ENCODE assay signal across 9 cellular contexts in genomic region chr1:53959664-53960250, GRCh38. TPM values are rescaled to one million over a fixed set of nuclear protein-coding genes. Genes with fewer than 3 reads are reported as not detected.
DNase-seq lines count a peak whose midpoint lies in the region; ATAC-seq, FAIRE-seq and TF ChIP-seq lines count a peak whose summit lies in the region.
"Had no signal": no experiment of that assay in that cellular context is flagged by ENCODE, and none has a peak within 500 bp of the region (broad histone marks: within the 10 kb centered on the region; RNA-seq: fewer than 3 reads in every experiment).

No MANE protein-coding gene starts in this region.

- DNase-seq in A549 (ENCODE audit: low read depth in 1 of 2, low spot score in 1 of 2) (peak; percentile 33 to 41), GM12865 (ENCODE audit: low read depth) (peak; percentile 46), RWPE1 (ENCODE audit: low spot score) (peak; percentile 53), foreskin fibroblast (no peak), tibial artery (no peak), neuronal stem cell (ENCODE audit: low spot score) (no peak), HEK293T (ENCODE audit: extremely low spot score) (no peak), activated gamma-delta T cell treated with Interleukin-2 at 50 U/mL for 16 hours (no peak)

- TF ChIP-seq RAD21 in A549 (conservative IDR thresholded peaks at IDR 0.05 in 1 of 2, IDR thresholded peaks at IDR 0.05 in 1 of 2), result peak; percentile 46 to 57; a peak in 3 of 5 replicates

- no peak overlapping the region for H3K4me2 ChIP-seq in A549
- no peak overlapping the region for H3K4me2 ChIP-seq in neuronal stem cell (ENCODE audit: insufficient read depth, low read length, poor library complexity, severe bottlenecking)

- H2BK12ac ChIP-seq in neuronal stem cell (ENCODE audit: low read length), result no peak overlapping the region

- POLR2A ChIA-PET in A549 (lab: Yijun Ruan, JAX) (interaction anchor here (0.6 to 1.7 kb wide), 2 partner anchors 14 to 948 kb away, joined by 4 to 17 read pairs; partner anchors contain the start of genes IFT25 and LRRC42), RWPE1 (lab: Yijun Ruan, JAX; ENCODE audit: low non-redundant PET) (no interaction called here), HEK293T (lab: Yijun Ruan, JAX) (interaction anchor here (1.5 kb wide), 1 partner anchor 14 kb away, joined by 4 read pairs; the partner anchor contains the start of genes IFT25 and LRRC42)

- H3K9me3 ChIP-seq in A549 (no peaks in the 10 kb centered on the region), tibial artery (no peaks in the 10 kb centered on the region), neuronal stem cell (replicated peaks in 1 of 2; ENCODE audit: control insufficient read depth in 2 of 2, insufficient read depth in 1 of 2, low read depth in 1 of 2, low read length in 2 of 2) (no peaks in the 10 kb centered on the region)

- TF ChIP-seq CTCF in A549 (IDR thresholded peaks at IDR 0.05) (peak; percentile 53; the same call in 2 of the 3 replicates), GM12865 (IDR thresholded peaks at IDR 0.05; ENCODE audit: insufficient read depth, low read depth, low read length, missing control alignments) (peak; percentile 46), RWPE1 (conservative IDR thresholded peaks at IDR 0.05; ENCODE audit: low read depth) (peak; percentile 60), foreskin fibroblast (IDR thresholded peaks at IDR 0.05; ENCODE audit: low read depth, low read length) (peak; percentile 36), tibial artery (IDR thresholded peaks at IDR 0.05) (peak; percentile 37 to 56)

- no peak overlapping the region for H3K4ac ChIP-seq in neuronal stem cell (ENCODE audit: low read length)

- TF ChIP-seq EP300 in A549 (IDR thresholded peaks at IDR 0.05), result no peak

- H3K9ac ChIP-seq in neuronal stem cell (ENCODE audit: low read depth, low read length, poor library complexity), result no peak overlapping the region

- no peak overlapping the region for H4K8ac ChIP-seq in neuronal stem cell (ENCODE audit: low read depth, low read length)

- H3K27ac ChIP-seq in A549, result no peak overlapping the region
- no peak overlapping the region for H3K27ac ChIP-seq in RWPE1
- H3K27ac ChIP-seq in tibial artery, result no peak overlapping the region
- no peak overlapping the region for H3K27ac ChIP-seq in neuronal stem cell (replicated peaks; ENCODE audit: low read length)

- H3K27me3 ChIP-seq in tibial artery (no peaks in the 10 kb centered on the region), neuronal stem cell (ENCODE audit: control insufficient read depth in 3 of 3, insufficient read depth in 3 of 3, low read depth in 1 of 3, low read length in 3 of 3) (no peaks in the 10 kb centered on the region)

- H3K4me3 ChIP-seq in A549 (no peak overlapping the region), GM12865 (ENCODE audit: low read depth, low read length) (no peak overlapping the region), foreskin fibroblast (ENCODE audit: low read depth in 1 of 2, low read length in 2 of 2) (no peak overlapping the region), tibial artery (no peak overlapping the region), neuronal stem cell (ENCODE audit: low read length in 2 of 2) (no peak overlapping the region)

- H2BK15ac ChIP-seq in neuronal stem cell (ENCODE audit: low read length), result no peak overlapping the region

- intact Hi-C loops in tibial artery (cut with DNase I; ENCODE audit: low total_unique reads), result no loop called here

- CTCF ChIA-PET in A549 (lab: Yijun Ruan, JAX), result interaction anchor here (0.6 to 6.4 kb wide), 41 partner anchors 10 to 1585 kb away, joined by 3 to 53 read pairs (median 5); partner anchors contain the start of genes IFT25, LRRC42 and TMEM59
- CTCF ChIA-PET in RWPE1 (lab: Yijun Ruan, JAX), result interaction anchor here (0.6 to 1.7 kb wide), 22 partner anchors 10 to 736 kb away, joined by 3 to 23 read pairs (median 4); partner anchors contain the start of genes IFT25 and LRRC42
- CTCF ChIA-PET in HEK293T (lab: Yijun Ruan, JAX), result interaction anchor here (0.6 to 3.0 kb wide), 14 partner anchors 10 to 244 kb away, joined by 3 to 40 read pairs (median 4); partner anchors contain the start of genes DIO1, IFT25 and LRRC42

- ATAC-seq in A549, result peak; percentile 63 to 66; a peak in 3 of 6 replicates

- H2BK5ac ChIP-seq in neuronal stem cell (ENCODE audit: low read length), result no peak overlapping the region

- no peak for TF ChIP-seq POLR2A in A549 (IDR thresholded peaks at IDR 0.05; ENCODE audit: low read length)

- H3K36me3 ChIP-seq in tibial artery, result peaks cover 33 to 72% (median 60%) of the 10 kb centered on the region in 3 donors
- peaks cover 33 to 91% of the 10 kb centered on the region in 2 donors for H3K36me3 ChIP-seq in neuronal stem cell (replicated peaks in 1 of 2; ENCODE audit: control insufficient read depth in 2 of 2, insufficient read depth in 2 of 2, low read length in 2 of 2)

- H2BK120ac ChIP-seq in neuronal stem cell (ENCODE audit: low read depth, low read length), result no peak overlapping the region

- H3K4me1 ChIP-seq in A549, result peaks cover 17% of the 10 kb centered on the region
- peaks cover 0 to 11% (median 3%) of the 10 kb centered on the region in 4 donors for H3K4me1 ChIP-seq in tibial artery
- peaks cover 0 to 2% of the 10 kb centered on the region in 2 donors for H3K4me1 ChIP-seq in neuronal stem cell (ENCODE audit: control insufficient read depth in 2 of 2, insufficient read depth in 1 of 2, low read depth in 1 of 2, low read length in 2 of 2)

- FAIRE-seq in A549 (lab: Jason Lieb, UNC), result no peak
- FAIRE-seq: colon had no signal

- H3K23ac ChIP-seq in neuronal stem cell (ENCODE audit: low read depth, low read length, poor library complexity), result no peak overlapping the region

- no peaks in the 10 kb centered on the region for H3K79me1 ChIP-seq in neuronal stem cell (ENCODE audit: low read depth, low read length)

- H3K14ac ChIP-seq in neuronal stem cell (ENCODE audit: low read length), result no peak overlapping the region

- H2AK5ac ChIP-seq in neuronal stem cell (ENCODE audit: low read depth, low read length), result no peak overlapping the region

- no peak overlapping the region for H3K18ac ChIP-seq in neuronal stem cell (ENCODE audit: low read length)

- no peak overlapping the region for H2AFZ ChIP-seq in neuronal stem cell (ENCODE audit: low read length)

- H4K91ac ChIP-seq in neuronal stem cell (ENCODE audit: low read depth, low read length, poor library complexity), result no peak overlapping the region

TF ChIP-seq in HEK293T, 16 proteins besides CTCF, POLR2A, EP300 and RAD21:
- TF ChIP-seq ZNF384 (IDR thresholded peaks at IDR 0.05), result no peak
- no peak for TF ChIP-seq ELF4 (IDR thresholded peaks at IDR 0.05)
- no peak for TF ChIP-seq HDGF (IDR thresholded peaks at IDR 0.05; ENCODE audit: borderline replicate concordance)
- no peak for TF ChIP-seq CTBP1 (IDR thresholded peaks at IDR 0.05; ENCODE audit: borderline replicate concordance)
- no peak for TF ChIP-seq BHLHE40 (IDR thresholded peaks at IDR 0.05; ENCODE audit: borderline replicate concordance)
- TF ChIP-seq L3MBTL2 (conservative IDR thresholded peaks at IDR 0.05), result no peak
- no peak for TF ChIP-seq FOXM1 (IDR thresholded peaks at IDR 0.05; ENCODE audit: borderline replicate concordance)
- no peak for TF ChIP-seq SP1 (IDR thresholded peaks at IDR 0.05)

RNA-seq across cellular contexts. Expression of gene LRRC42, which starts 13.6 kb away (rescaled TPM):
- polyA plus RNA-seq in A549 (2011; rRNA removed) (35.1 TPM in 2 replicates), A549 (2017; fragmentation: RNase III; extraction: RNeasy Plus Mini Kit Qiagen cat#74134 plus additional on column Dnase treatment) (27.6 to 31.5 TPM (median 29.7 TPM) in 3 replicates)
- 19.0 and 21.7 TPM in 2 replicates for polyA plus RNA-seq in A549 (2012; cell fraction: cytosol; rRNA removed)
- 12.8 and 13.7 TPM in 2 replicates for polyA plus RNA-seq in A549 (2012; cell fraction: nucleus; rRNA removed)
- 18.7 and 21.6 TPM in 2 replicates for polyA minus RNA-seq in A549 (2011; rRNA and poly(A)+ RNA removed)
- polyA plus RNA-seq in neuronal stem cell (2013, experiment 1 of 2), result 46.8 TPM
- 45.9 TPM for polyA plus RNA-seq in neuronal stem cell (2013, experiment 2 of 2)

RNA-seq across cellular contexts. Expression of gene IFT25, which starts 14.3 kb away (rescaled TPM):
- polyA plus RNA-seq in A549 (2011; rRNA removed) (37.0 and 49.4 TPM in 2 replicates), A549 (2017; fragmentation: RNase III; extraction: RNeasy Plus Mini Kit Qiagen cat#74134 plus additional on column Dnase treatment) (39.0 to 41.4 TPM (median 41.3 TPM) in 3 replicates)
- 17.0 and 20.0 TPM in 2 replicates for polyA plus RNA-seq in A549 (2012; cell fraction: cytosol; rRNA removed)
- polyA plus RNA-seq in A549 (2012; cell fraction: nucleus; rRNA removed), result 4.9 and 7.7 TPM in 2 replicates
- polyA minus RNA-seq in A549 (2011; rRNA and poly(A)+ RNA removed), result 2.5 and 2.8 TPM in 2 replicates
- 49.8 TPM for polyA plus RNA-seq in neuronal stem cell (2013, experiment 1 of 2)
- 49.9 TPM for polyA plus RNA-seq in neuronal stem cell (2013, experiment 2 of 2)

RNA-seq across cellular contexts. Expression of gene LDLRAD1, which starts 58.2 kb away (rescaled TPM):
- polyA plus RNA-seq in A549 (2011; rRNA removed), result 0.06 and 0.12 TPM in 2 replicates
- polyA plus RNA-seq in A549 (2012; cell fraction: cytosol; rRNA removed), result not detected in 2 replicates
- polyA plus RNA-seq in A549 (2012; cell fraction: nucleus; rRNA removed), result not detected in 2 replicates
- polyA plus RNA-seq in A549 (2017; fragmentation: RNase III; extraction: RNeasy Plus Mini Kit Qiagen cat#74134 plus additional on column Dnase treatment), result not detected in 3 replicates
- polyA minus RNA-seq in A549 (2011; rRNA and poly(A)+ RNA removed), result not detected in 2 replicates
- polyA plus RNA-seq in neuronal stem cell (2013, experiment 1 of 2), result not detected
- not detected for polyA plus RNA-seq in neuronal stem cell (2013, experiment 2 of 2)

Comparison
In these comparisons a context has a peak if more than half of its experiments do, and no peak if none do; other contexts are left out.
1. DNase-seq: peak in A549 (2 of 2), GM12865 (single experiment) and RWPE1 (single experiment); none in foreskin fibroblast (0 of 2), tibial artery (0 of 2), neuronal stem cell (single experiment), HEK293T (single experiment) and activated gamma-delta T cell treated with Interleukin-2 at 50 U/mL for 16 hours (single experiment).
2. Peak in every context shown above with its lines, with median percentiles within 50 percentile points of each other: CTCF ChIP-seq.